In the genomic region with DNA sequence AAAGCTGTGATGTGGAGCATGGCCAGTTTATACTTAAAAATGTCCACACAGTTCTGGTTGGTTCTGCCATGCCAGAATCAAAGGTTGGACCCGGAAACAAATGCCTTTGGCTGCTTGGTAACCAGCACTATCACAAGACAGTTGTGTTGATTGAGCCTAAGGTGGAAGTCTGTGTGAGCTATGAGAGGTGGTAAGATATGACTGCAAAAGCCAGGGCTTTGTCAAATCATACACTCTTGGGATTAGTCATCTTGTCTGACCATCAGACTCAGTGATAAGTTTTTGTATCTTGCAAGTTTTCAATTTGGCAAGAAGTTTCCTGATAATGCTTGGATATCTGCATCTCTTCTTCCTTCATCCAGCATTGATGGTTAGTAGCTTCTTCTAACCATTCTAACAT, we compare ENCODE assay signal across 18 cellular contexts. TPM values are rescaled to one million over a fixed set of nuclear protein-coding genes. Genes with fewer than 3 reads are reported as not detected.
DNase-seq lines count a peak whose midpoint lies in the region; ATAC-seq and TF ChIP-seq lines count a peak whose summit lies in the region.
"Had no signal": no experiment of that assay in that cellular context is flagged by ENCODE, and none has a peak within 500 bp of the region (broad histone marks: within the 10 kb centered on the region; RNA-seq: fewer than 3 reads in every experiment).

No MANE protein-coding gene starts in this region.

- no peak for DNase-seq in natural killer cell treated with Interleukin-12 subunit alpha and Interleukin-12 subunit beta and Interleukin-15 and Interleukin-18, amount 100 ng/mL, for 72 hours (ENCODE audit: low spot score)
- DNase-seq in NCI-H2171 (lab: John Stamatoyannopoulos, UW): no peak
- DNase-seq in CD14-positive monocyte (ENCODE audit: low spot score): no peak
- DNase-seq in PC-9: no peak
- DNase-seq: activated CD4-positive, alpha-beta T cell treated with anti-CD3 and anti-CD28 coated beads for 36 hours; CD4-positive, alpha-beta T cell; GDM1; hippocampal formation; lower lobe of right lung; NCI-H1694; ovary; SW 1271 had no signal

- H3K27me3 ChIP-seq in PC-9 (ENCODE audit: insufficient read depth, low read depth): no peaks in the 10 kb centered on the region
- H3K27me3 ChIP-seq: cardiac muscle cell, ovary had no signal

- no peaks in the 10 kb centered on the region for H3K9me2 ChIP-seq in PC-9 (ENCODE audit: insufficient read depth)

- CTCF ChIA-PET in PC-9 (lab: Charles Lee): no interaction called here

- peak; percentile 97 for ATAC-seq in GM18861 (IDR thresholded peaks at IDR 0.05; ENCODE audit: unreplicated experiment)
- peak; percentile 60 for ATAC-seq in GM21515 (IDR thresholded peaks at IDR 0.05; ENCODE audit: unreplicated experiment)
- ATAC-seq in HG03060 (IDR thresholded peaks at IDR 0.05; ENCODE audit: low read depth, unreplicated experiment): peak; percentile 66
- ATAC-seq in natural killer cell treated with Interleukin-12 subunit alpha and Interleukin-12 subunit beta and Interleukin-15 and Interleukin-18, amount 100 ng/mL, for 72 hours: peak; percentile 65 to 87
- ATAC-seq: activated CD4-positive, alpha-beta T cell treated with anti-CD3 and anti-CD28 coated beads for 36 hours; lower lobe of right lung had no signal

- no peaks in the 10 kb centered on the region for H3K36me3 ChIP-seq in PC-9 (ENCODE audit: low read depth)
- H3K36me3 ChIP-seq: cardiac muscle cell, lower lobe of right lung, ovary had no signal

- H3K27me3 Mint-ChIP-seq in natural killer cell treated with Interleukin-12 subunit alpha and Interleukin-12 subunit beta and Interleukin-15 and Interleukin-18, amount 100 ng/mL, for 72 hours: no peaks in the 10 kb centered on the region
- H3K27me3 Mint-ChIP-seq in CD14-positive monocyte (ENCODE audit: low read depth in 3 of 3): no peaks in the 10 kb centered on the region
- H3K27me3 Mint-ChIP-seq: activated CD4-positive, alpha-beta T cell treated with anti-CD3 and anti-CD28 coated beads for 36 hours; CD4-positive, alpha-beta T cell; stimulated activated naive CD8-positive, alpha-beta T cell treated with anti-CD3 and anti-CD28 coated beads, Interleukin-15, Interleukin-2, amounts not matched to agents 100 ng/mL and 50 ng/mL, for 24 hours had no signal

- no peaks in the 10 kb centered on the region for H4K20me1 ChIP-seq in PC-9 (ENCODE audit: insufficient read depth)

- no peaks in the 10 kb centered on the region for H3K4me1 ChIP-seq in PC-9 (replicated peaks; ENCODE audit: insufficient read depth)
- H3K4me1 ChIP-seq: lower lobe of right lung had no signal

- H3K36me3 Mint-ChIP-seq in natural killer cell treated with Interleukin-12 subunit alpha and Interleukin-12 subunit beta and Interleukin-15 and Interleukin-18, amount 100 ng/mL, for 72 hours: no peaks in the 10 kb centered on the region
- peaks cover 43 to 55% of the 10 kb centered on the region in 2 donors for H3K36me3 Mint-ChIP-seq in CD14-positive monocyte

- no peak overlapping the region for H3K4me3 Mint-ChIP-seq in natural killer cell treated with Interleukin-12 subunit alpha and Interleukin-12 subunit beta and Interleukin-15 and Interleukin-18, amount 100 ng/mL, for 72 hours
- H3K4me3 Mint-ChIP-seq in CD14-positive monocyte: no peak overlapping the region
- H3K4me3 Mint-ChIP-seq: activated CD4-positive, alpha-beta T cell treated with anti-CD3 and anti-CD28 coated beads for 36 hours; CD4-positive, alpha-beta T cell; stimulated activated naive CD8-positive, alpha-beta T cell treated with anti-CD3 and anti-CD28 coated beads, Interleukin-15, Interleukin-2, amounts not matched to agents 100 ng/mL and 50 ng/mL, for 24 hours had no signal

- TF ChIP-seq CTCF in CD14-positive monocyte (IDR thresholded peaks at IDR 0.05) (no peak), PC-9 (conservative IDR thresholded peaks at IDR 0.05) (no peak)

- no peaks in the 10 kb centered on the region for H3F3A ChIP-seq in PC-9 (ENCODE audit: insufficient read depth, low read depth)

- H3K4me3 ChIP-seq in PC-9: no peak overlapping the region
- H3K4me3 ChIP-seq: cardiac muscle cell, lower lobe of right lung, ovary had no signal

- peaks cover 15 to 20% of the 10 kb centered on the region in 2 donors for H3K4me1 Mint-ChIP-seq in natural killer cell treated with Interleukin-12 subunit alpha and Interleukin-12 subunit beta and Interleukin-15 and Interleukin-18, amount 100 ng/mL, for 72 hours (ENCODE audit: low read depth in 2 of 2)
- peaks cover 55% of the 10 kb centered on the region for H3K4me1 Mint-ChIP-seq in CD14-positive monocyte
- H3K4me1 Mint-ChIP-seq: activated CD4-positive, alpha-beta T cell treated with anti-CD3 and anti-CD28 coated beads for 36 hours had no signal

- no peak overlapping the region for H3K4me2 ChIP-seq in PC-9

- no peaks in the 10 kb centered on the region for H3K9me3 ChIP-seq in PC-9 (ENCODE audit: insufficient read depth, low read depth)
- H3K9me3 ChIP-seq: lower lobe of right lung, ovary had no signal

- POLR2A ChIA-PET in PC-9 (lab: Charles Lee; ENCODE audit: unreplicated experiment): no interaction called here

- intact Hi-C loops in CD14-positive monocyte (cut with micrococcal nuclease) (no loop called here), PC-9 (cut with micrococcal nuclease; ENCODE audit: unreplicated experiment) (no loop called here)

- no peaks in the 10 kb centered on the region for H3K9me3 Mint-ChIP-seq in natural killer cell treated with Interleukin-12 subunit alpha and Interleukin-12 subunit beta and Interleukin-15 and Interleukin-18, amount 100 ng/mL, for 72 hours
- peaks cover 0 to 8% (median 0%) of the 10 kb centered on the region in 7 donors for H3K9me3 Mint-ChIP-seq in CD14-positive monocyte
- H3K9me3 Mint-ChIP-seq: CD4-positive, alpha-beta T cell; stimulated activated naive CD8-positive, alpha-beta T cell treated with anti-CD3 and anti-CD28 coated beads, Interleukin-15, Interleukin-2, amounts not matched to agents 100 ng/mL and 50 ng/mL, for 24 hours had no signal

- no peak overlapping the region; the same call in 1 of the 2 replicates for H2AFZ ChIP-seq in PC-9

- no peaks in the 10 kb centered on the region for H3K79me2 ChIP-seq in PC-9 (ENCODE audit: low read depth)

- peak overlapping the region; percentile 15 to 62 for H3K27ac Mint-ChIP-seq in natural killer cell treated with Interleukin-12 subunit alpha and Interleukin-12 subunit beta and Interleukin-15 and Interleukin-18, amount 100 ng/mL, for 72 hours
- peak overlapping the region in 3 of 7 donors; percentile 11 to 85 (median 74) for H3K27ac Mint-ChIP-seq in CD14-positive monocyte
- H3K27ac Mint-ChIP-seq: activated CD4-positive, alpha-beta T cell treated with anti-CD3 and anti-CD28 coated beads for 36 hours; CD4-positive, alpha-beta T cell; stimulated activated naive CD8-positive, alpha-beta T cell treated with anti-CD3 and anti-CD28 coated beads, Interleukin-15, Interleukin-2, amounts not matched to agents 100 ng/mL and 50 ng/mL, for 24 hours had no signal

- BruUV-seq in PC-9 (replicated peaks; lab: Mats Ljungman, UMichigan): no TSS peak

- H3K27ac ChIP-seq in PC-9: no peak overlapping the region
- H3K27ac ChIP-seq: cardiac muscle cell, epithelial cell of prostate, lower lobe of right lung, ovary had no signal

RNA-seq across cellular contexts. Expression of gene GPR141, which starts 35.5 kb away (rescaled TPM):
- total RNA-seq in natural killer cell treated with Interleukin-12 subunit alpha and Interleukin-12 subunit beta and Interleukin-15 and Interleukin-18, amount 100 ng/mL, for 72 hours: 1 to 10 TPM in 1 of 2 donors, not detected in 1; 1.2 TPM
- polyA plus RNA-seq in CD14-positive monocyte: 10 to 100 TPM; 25.5 to 26.6 TPM
- total RNA-seq in PC-9 (2021): not detected in 2 replicates
- total RNA-seq: activated CD4-positive, alpha-beta T cell treated with anti-CD3 and anti-CD28 coated beads for 36 hours; CD4-positive, alpha-beta T cell had no signal
- polyA plus RNA-seq: cardiac muscle cell had no signal
